Comparison of ENCODE assay signal across 30 cellular contexts in genomic region chr13:72698164-72698563, GRCh38. TPM values are rescaled to one million over a fixed set of nuclear protein-coding genes. Genes with fewer than 3 reads are reported as not detected.
"Had no signal": no experiment of that assay in that cellular context is flagged by ENCODE, and none has a peak within 500 bp of the region (broad histone marks: within the 10 kb centered on the region; RNA-seq: fewer than 3 reads in every experiment).

No MANE protein-coding gene starts in this region.

- H3K4me1 ChIP-seq: ascending aorta, Peyer's patch, SJSA1 had no signal

- H3K9me3 Mint-ChIP-seq: activated CD4-positive, alpha-beta T cell treated with anti-CD3 and anti-CD28 coated beads, Interleukin-2, amount 10 ng/mL, durations not matched to agents 24 days and 14 days; activated naive CD4-positive, alpha-beta T cell treated with anti-CD3 and anti-CD28 coated beads, Interleukin-2, amount 50 U/mL, for 24 hours; activated naive CD8-positive, alpha-beta T cell treated with anti-CD3 and anti-CD28 coated beads, Interleukin-2, amount 10 ng/mL, durations not matched to agents 7 days and 5 days; activated T-helper 2 cell treated with anti-CD3 and anti-CD28 coated beads, Interferon-gamma antibody, Interleukin-2, Interleukin-4, amounts not matched to agents 10 μg/mL and 5 μg/mL and 100 μg/mL, durations not matched to agents 14 hours and 24 hours and 36 hours; T-helper 1 cell treated with Interleukin-12 subunit alpha and Interleukin-12 subunit beta and Interleukin-4 antibody, amounts not matched to agents 30 μg/mL and 1 μg/mL, for 36 hours; T-helper 2 cell treated with Interferon-gamma antibody and Interleukin-4, amounts not matched to agents 5 μg/mL and 100 μg/mL, for 36 hours had no signal

- H3K4me2 ChIP-seq: SK-N-SH had no signal

- H3K36me3 Mint-ChIP-seq: activated naive CD4-positive, alpha-beta T cell treated with anti-CD3 and anti-CD28 coated beads, Interleukin-2, amount 50 U/mL, for 24 hours; activated naive CD8-positive, alpha-beta T cell treated with anti-CD3 and anti-CD28 coated beads, Interleukin-2, amount 10 ng/mL, durations not matched to agents 7 days and 5 days had no signal

- ATAC-seq: activated CD8-positive, alpha-beta T cell treated with anti-CD3 and anti-CD28 coated beads, Interleukin-2, amount 10 ng/mL, durations not matched to agents 7 days and 5 days; PC-3 had no signal

- H3K27ac ChIP-seq: ascending aorta, Peyer's patch, SJSA1 had no signal

- H3K4me1 Mint-ChIP-seq: activated CD4-positive, alpha-beta T cell treated with anti-CD3 and anti-CD28 coated beads, Interleukin-2, amount 10 ng/mL, durations not matched to agents 24 days and 14 days; activated naive CD4-positive, alpha-beta T cell treated with anti-CD3 and anti-CD28 coated beads, Interleukin-2, amount 50 U/mL, for 24 hours; activated naive CD8-positive, alpha-beta T cell treated with anti-CD3 and anti-CD28 coated beads, Interleukin-2, amount 10 ng/mL, durations not matched to agents 7 days and 5 days had no signal

- H3K27me3 ChIP-seq: ascending aorta, Peyer's patch, SJSA1 had no signal

- H3K9me3 ChIP-seq: ascending aorta, MG63, SJSA1, SK-N-SH had no signal

- H3K9ac ChIP-seq: SK-N-SH had no signal

- H3K36me3 ChIP-seq: ascending aorta, MG63, Peyer's patch, SJSA1 had no signal

- H3K4me3 ChIP-seq: ascending aorta, MG63, Peyer's patch, SJSA1 had no signal

- H3K27ac Mint-ChIP-seq: activated CD4-positive, alpha-beta T cell treated with anti-CD3 and anti-CD28 coated beads, Interleukin-2, amount 10 ng/mL, durations not matched to agents 24 days and 14 days; activated CD8-positive, alpha-beta T cell treated with anti-CD3 and anti-CD28 coated beads, Interleukin-2, amount 10 ng/mL, durations not matched to agents 7 days and 5 days; activated naive CD4-positive, alpha-beta T cell treated with anti-CD3 and anti-CD28 coated beads, Interleukin-2, amount 50 U/mL, for 24 hours; activated naive CD8-positive, alpha-beta T cell treated with anti-CD3 and anti-CD28 coated beads, Interleukin-2, amount 10 ng/mL, durations not matched to agents 7 days and 5 days; activated T-cell treated with anti-CD3 and anti-CD28 coated beads, Interleukin-2, amount 50 U/mL, for 24 hours; activated T-helper 2 cell treated with anti-CD3 and anti-CD28 coated beads, Interferon-gamma antibody, Interleukin-2, Interleukin-4, amounts not matched to agents 10 μg/mL and 5 μg/mL and 100 μg/mL, durations not matched to agents 14 hours and 24 hours and 36 hours; T-helper 1 cell treated with Interleukin-12 subunit alpha and Interleukin-12 subunit beta and Interleukin-4 antibody, amounts not matched to agents 30 μg/mL and 1 μg/mL, for 36 hours; T-helper 2 cell treated with Interferon-gamma antibody and Interleukin-4, amounts not matched to agents 5 μg/mL and 100 μg/mL, for 36 hours had no signal

- DNase-seq: activated CD4-positive, alpha-beta T cell treated with anti-CD3 and anti-CD28 coated beads, Interleukin-2, amount 10 ng/mL, durations not matched to agents 24 days and 14 days; activated CD4-positive, alpha-beta T cell treated with anti-CD3 and anti-CD28 coated beads, Interleukin-2, amount 50 U/mL, for 4 hours; activated CD8-positive, alpha-beta T cell treated with anti-CD3 and anti-CD28 coated beads, Interleukin-2, amount 10 ng/mL, durations not matched to agents 7 days and 5 days; activated gamma-delta T cell; activated naive CD4-positive, alpha-beta T cell treated with Interleukin-2 at 50 U/mL for 16 hours; activated naive CD8-positive, alpha-beta T cell treated with anti-CD3 and anti-CD28 coated beads, Interleukin-2, amount 10 ng/mL, durations not matched to agents 7 days and 5 days; activated T-cell treated with anti-CD3 and anti-CD28 coated beads, Interleukin-2, amount 50 U/mL, for 24 hours; amygdala; Kasumi-1; MG63; NCI-H1048; NCI-H1105 treated with DMSO at 0.1 percent for 48 hours; NCI-H1436; NCI-H1694; NCI-H1930; NCI-H345; NCI-H526; NCI-H748 treated with DMSO at 0.1 percent for 48 hours; NK-92 treated with Interleukin-12 subunit alpha and Interleukin-12 subunit beta, amount 100 ng/mL, for 24 hours; PC-3; Peyer's patch; RPMI8226; SHP77 treated with DMSO at 0.1 percent for 48 hours; SK-N-SH had no signal

- H3K4me3 Mint-ChIP-seq: activated CD4-positive, alpha-beta T cell treated with anti-CD3 and anti-CD28 coated beads, Interleukin-2, amount 10 ng/mL, durations not matched to agents 24 days and 14 days; activated CD8-positive, alpha-beta T cell treated with anti-CD3 and anti-CD28 coated beads, Interleukin-2, amount 10 ng/mL, durations not matched to agents 7 days and 5 days; activated naive CD4-positive, alpha-beta T cell treated with anti-CD3 and anti-CD28 coated beads, Interleukin-2, amount 50 U/mL, for 24 hours; activated naive CD8-positive, alpha-beta T cell treated with anti-CD3 and anti-CD28 coated beads, Interleukin-2, amount 10 ng/mL, durations not matched to agents 7 days and 5 days; activated T-cell treated with anti-CD3 and anti-CD28 coated beads, Interleukin-2, amount 50 U/mL, for 24 hours; T-helper 1 cell treated with Interleukin-12 subunit alpha and Interleukin-12 subunit beta and Interleukin-4 antibody, amounts not matched to agents 30 μg/mL and 1 μg/mL, for 36 hours; T-helper 2 cell treated with Interferon-gamma antibody and Interleukin-4, amounts not matched to agents 5 μg/mL and 100 μg/mL, for 36 hours had no signal

RNA-seq across cellular contexts. Expression of gene BORA, which starts 29.6 kb away (rescaled TPM):
- total RNA-seq: ascending aorta had no signal
